Comparison of ENCODE assay signal across 1 cellular context in genomic region chr1:154179951-154180687, GRCh38.
TF ChIP-seq lines count a peak whose summit lies in the region.

No MANE protein-coding gene starts in this region.

TF ChIP-seq in GM12878, 131 proteins besides CTCF, POLR2A, EP300 and RAD21:
- peak; percentile 34 for TF ChIP-seq IKZF1 (conservative IDR thresholded peaks at IDR 0.05)
- no peak for TF ChIP-seq CHD4 (IDR thresholded peaks at IDR 0.05)
- peak; percentile 29; the same call in 1 of the 2 replicates for TF ChIP-seq NR2C1 (IDR thresholded peaks at IDR 0.05)
- 0 out of 2 replicates have a peak, but pooled peaks have one; percentile 22 for TF ChIP-seq LARP7 (IDR thresholded peaks at IDR 0.05)
- peak; percentile 85 for TF ChIP-seq ZNF24 (IDR thresholded peaks at IDR 0.05)
- no peak for TF ChIP-seq NFXL1 (IDR thresholded peaks at IDR 0.05; ENCODE audit: borderline replicate concordance)
- no peak for TF ChIP-seq CREB1 (IDR thresholded peaks at IDR 0.05; ENCODE audit: low read depth)
- peak; percentile 75 for TF ChIP-seq SPI1 (IDR thresholded peaks at IDR 0.05; ENCODE audit: borderline replicate concordance, insufficient read depth, low read depth, low read length)
- TF ChIP-seq SUPT20H (IDR thresholded peaks at IDR 0.05; ENCODE audit: borderline replicate concordance, control insufficient read depth, low read depth, low read length), result no peak
